Comparison of ENCODE assay signal across 8 cellular contexts in the genomic region with DNA sequence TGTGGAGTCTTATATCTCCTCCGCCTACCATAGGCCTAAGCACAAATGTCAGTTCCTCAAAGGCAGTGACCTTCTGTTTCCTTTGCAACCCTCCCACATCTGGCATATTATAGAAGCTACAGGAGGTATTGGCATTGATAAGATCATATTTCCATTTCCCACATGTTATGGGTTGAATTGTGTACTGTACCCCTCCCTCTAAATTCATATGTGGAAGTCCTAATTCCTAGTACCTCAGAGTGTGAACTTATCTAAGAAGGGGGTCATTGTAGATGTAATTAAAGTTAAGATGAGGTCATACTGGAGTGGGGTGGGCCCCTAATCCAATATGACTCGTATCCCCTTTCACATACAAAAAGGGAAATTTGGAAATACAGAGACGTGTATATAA. TPM values are rescaled to one million over a fixed set of nuclear protein-coding genes. Genes with fewer than 3 reads are reported as not detected.
A peak's percentile ranks its signal among the peaks of the same experiment; 100 is the strongest.
DNase-seq lines count a peak whose midpoint lies in the region; ATAC-seq and TF ChIP-seq lines count a peak whose summit lies in the region.

No MANE protein-coding gene starts in this region.

- H3K4me1 ChIP-seq in HEK293 (ENCODE audit: control insufficient read depth, insufficient read depth, low read length) (no peaks in the 10 kb centered on the region), esophagus muscularis mucosa (peaks cover 0 to 14% (median 7%) of the 10 kb centered on the region in 4 donors), testis (no peaks in the 10 kb centered on the region), mucosa of descending colon (ENCODE audit: low read depth) (no peaks in the 10 kb centered on the region)

- intact Hi-C loops in esophagus muscularis mucosa (cut with DNase I) (no loop called here), testis (cut with DNase I; ENCODE audit: low total_unique reads) (no loop called here), mucosa of descending colon (cut with DNase I, micrococcal nuclease) (no loop called here)

- H3K9me3 ChIP-seq in HEK293 (ENCODE audit: control insufficient read depth, insufficient read depth, low read depth, low read length), result no peaks in the 10 kb centered on the region
- no peaks in the 10 kb centered on the region for H3K9me3 ChIP-seq in esophagus muscularis mucosa
- H3K9me3 ChIP-seq in testis, result no peaks in the 10 kb centered on the region
- H3K9me3 ChIP-seq in mucosa of descending colon, result no peaks in the 10 kb centered on the region

- DNase-seq in esophagus muscularis mucosa (ENCODE audit: extremely low spot score) (peak; percentile 50), middle frontal gyrus (ENCODE audit: extremely low spot score, low spot score) (no peak), testis (no peak), mucosa of descending colon (no peak), SIG-M5 treated with dmso at 0.1 percent for 504 hours (lab: John Stamatoyannopoulos, UW; ENCODE audit: unreplicated experiment) (no peak)

- no peaks in the 10 kb centered on the region for H3K36me3 ChIP-seq in HEK293 (ENCODE audit: control insufficient read depth in 2 of 2, insufficient read depth in 1 of 2, low read length in 2 of 2)
- H3K36me3 ChIP-seq in esophagus muscularis mucosa, result no peaks in the 10 kb centered on the region
- no peaks in the 10 kb centered on the region for H3K36me3 ChIP-seq in testis (ENCODE audit: low read depth, missing control alignments)
- H3K36me3 ChIP-seq in mucosa of descending colon (ENCODE audit: low read depth), result no peaks in the 10 kb centered on the region

- WGBS in esophagus muscularis mucosa, result 60% methylated on average over 3 of the region's 3 CpGs
- WGBS in testis, 2 donors, result 91 to 95% methylated on average over 3 of the region's 3 CpGs

- POLR2A ChIA-PET in HEK293 (lab: Yijun Ruan, JAX), result no interaction called here

- H3K4me3 ChIP-seq in HEK293 (ENCODE audit: low read depth, low read length), result no peak overlapping the region
- no peak overlapping the region for H3K4me3 ChIP-seq in esophagus muscularis mucosa
- no peak overlapping the region for H3K4me3 ChIP-seq in testis
- H3K4me3 ChIP-seq in mucosa of descending colon, result no peak overlapping the region

- TF ChIP-seq EP300 in esophagus muscularis mucosa (IDR thresholded peaks at IDR 0.05), result no peak

- H3K27ac ChIP-seq in HEK293 (ENCODE audit: extremely low read depth, low read depth, low read length) (no peak overlapping the region), esophagus muscularis mucosa (replicated peaks in 1 of 4) (no peak overlapping the region), testis (no peak overlapping the region)

- no peak for TF ChIP-seq POLR2A in esophagus muscularis mucosa (IDR thresholded peaks at IDR 0.05; ENCODE audit: low read depth)
- TF ChIP-seq POLR2A in testis (IDR thresholded peaks at IDR 0.05), result no peak

- H3K27me3 ChIP-seq in esophagus muscularis mucosa, result no peaks in the 10 kb centered on the region
- no peaks in the 10 kb centered on the region for H3K27me3 ChIP-seq in testis

- ATAC-seq in GM18909 (IDR thresholded peaks at IDR 0.05; ENCODE audit: poor library complexity, unreplicated experiment) (peak; percentile 30), HG03571 (IDR thresholded peaks at IDR 0.05; ENCODE audit: unreplicated experiment) (peak; percentile 16), mucosa of descending colon (no peak)

- CTCF ChIA-PET in HEK293 (lab: Yijun Ruan, JAX), result interaction anchor here (0.6 to 1.3 kb wide), 3 partner anchors 10 to 251 kb away, joined by 4 to 9 read pairs (median 6); no protein-coding TSS in a partner anchor

- TF ChIP-seq CTCF in HEK293 (tag by site-specific recombination; IDR thresholded peaks at IDR 0.05) (no peak), esophagus muscularis mucosa (IDR thresholded peaks at IDR 0.05) (no peak), testis (IDR thresholded peaks at IDR 0.05) (no peak), mucosa of descending colon (IDR thresholded peaks at IDR 0.05) (no peak)

TF ChIP-seq in HEK293, 187 proteins besides CTCF, POLR2A, EP300 and RAD21:
- no peak for TF ChIP-seq ZNF114 (tag by site-specific recombination; IDR thresholded peaks at IDR 0.05)
- TF ChIP-seq ZNF510 (tag by site-specific recombination; IDR thresholded peaks at IDR 0.05; ENCODE audit: insufficient replicate concordance), result no peak
- TF ChIP-seq PRDM1 (tag by site-specific recombination; IDR thresholded peaks at IDR 0.05), result no peak
- no peak for TF ChIP-seq ZNF529 (tag by site-specific recombination; IDR thresholded peaks at IDR 0.05; ENCODE audit: insufficient replicate concordance)
- no peak for TF ChIP-seq ZNF549 (tag by site-specific recombination; IDR thresholded peaks at IDR 0.05)
- no peak for TF ChIP-seq ZNF148 (tag by site-specific recombination; IDR thresholded peaks at IDR 0.05; ENCODE audit: borderline replicate concordance)
- TF ChIP-seq, protein P1, sequence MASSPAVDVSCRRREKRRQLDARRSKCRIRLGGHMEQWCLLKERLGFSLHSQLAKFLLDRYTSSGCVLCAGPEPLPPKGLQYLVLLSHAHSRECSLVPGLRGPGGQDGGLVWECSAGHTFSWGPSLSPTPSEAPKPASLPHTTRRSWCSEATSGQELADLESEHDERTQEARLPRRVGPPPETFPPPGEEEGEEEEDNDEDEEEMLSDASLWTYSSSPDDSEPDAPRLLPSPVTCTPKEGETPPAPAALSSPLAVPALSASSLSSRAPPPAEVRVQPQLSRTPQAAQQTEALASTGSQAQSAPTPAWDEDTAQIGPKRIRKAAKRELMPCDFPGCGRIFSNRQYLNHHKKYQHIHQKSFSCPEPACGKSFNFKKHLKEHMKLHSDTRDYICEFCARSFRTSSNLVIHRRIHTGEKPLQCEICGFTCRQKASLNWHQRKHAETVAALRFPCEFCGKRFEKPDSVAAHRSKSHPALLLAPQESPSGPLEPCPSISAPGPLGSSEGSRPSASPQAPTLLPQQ (tag by site-specific recombination; IDR thresholded peaks at IDR 0.05), result peak; percentile 62
- TF ChIP-seq, protein P2, sequence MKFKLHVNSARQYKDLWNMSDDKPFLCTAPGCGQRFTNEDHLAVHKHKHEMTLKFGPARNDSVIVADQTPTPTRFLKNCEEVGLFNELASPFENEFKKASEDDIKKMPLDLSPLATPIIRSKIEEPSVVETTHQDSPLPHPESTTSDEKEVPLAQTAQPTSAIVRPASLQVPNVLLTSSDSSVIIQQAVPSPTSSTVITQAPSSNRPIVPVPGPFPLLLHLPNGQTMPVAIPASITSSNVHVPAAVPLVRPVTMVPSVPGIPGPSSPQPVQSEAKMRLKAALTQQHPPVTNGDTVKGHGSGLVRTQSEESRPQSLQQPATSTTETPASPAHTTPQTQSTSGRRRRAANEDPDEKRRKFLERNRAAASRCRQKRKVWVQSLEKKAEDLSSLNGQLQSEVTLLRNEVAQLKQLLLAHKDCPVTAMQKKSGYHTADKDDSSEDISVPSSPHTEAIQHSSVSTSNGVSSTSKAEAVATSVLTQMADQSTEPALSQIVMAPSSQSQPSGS (tag by site-specific recombination; IDR thresholded peaks at IDR 0.05; ENCODE audit: low read depth), result peak; percentile 26; the same call in 1 of the 2 replicates
- no peak for TF ChIP-seq ZNF132 (tag by site-specific recombination; IDR thresholded peaks at IDR 0.05; ENCODE audit: borderline replicate concordance)

RNA-seq across cellular contexts. Expression of gene LAMB4, which starts 6.0 kb away (rescaled TPM):
- total RNA-seq in esophagus muscularis mucosa, result 1 to 10 TPM in 2 of 4 donors, under 1 TPM in 1, not detected in 1; 0.75 to 2.6 (median 1.7) TPM
- 1 to 10 TPM; 3.0 to 3.1 TPM for total RNA-seq in testis
- polyA plus RNA-seq in testis (ENCODE audit: insufficient read depth, low read depth, low replicate concordance), result 2.8 TPM
- total RNA-seq in mucosa of descending colon, result under 1 TPM in 1 of 3 donors, not detected in 2; 0.22 TPM
